In genomic region chr13:26723620-26724019, GRCh38 we compare ENCODE assay signal across 2 cellular contexts. TPM values are rescaled to one million over a fixed set of nuclear protein-coding genes. Genes with fewer than 3 reads are reported as not detected.
"Had no signal": no experiment of that assay in that cellular context is flagged by ENCODE, and none has a peak within 500 bp of the region (broad histone marks: within the 10 kb centered on the region; RNA-seq: fewer than 3 reads in every experiment).

No MANE protein-coding gene starts in this region.

RNA-seq across cellular contexts. Expression of gene GPR12, which starts 37.0 kb away (rescaled TPM):
- total RNA-seq: G401, GM12878 had no signal
